8 cellular contexts compared by ENCODE assay signal in genomic region chr10:94279835-94280709, GRCh38.
A peak's percentile ranks its signal among the peaks of the same experiment; 100 is the strongest.
DNase-seq lines count a peak whose midpoint lies in the region; ATAC-seq and TF ChIP-seq lines count a peak whose summit lies in the region.

No MANE protein-coding gene starts in this region.

- no peaks in the 10 kb centered on the region for H3K36me3 Mint-ChIP-seq in activated T-helper 2 cell treated with anti-CD3 and anti-CD28 coated beads, Interferon-gamma antibody, Interleukin-2, Interleukin-4, amounts not matched to agents 10 μg/mL and 5 μg/mL and 100 μg/mL, durations not matched to agents 14 hours and 24 hours and 36 hours (ENCODE audit: low read depth)

- intact Hi-C loops in activated T-helper 2 cell treated with anti-CD3 and anti-CD28 coated beads, Interferon-gamma antibody, Interleukin-2, Interleukin-4, amounts not matched to agents 10 μg/mL and 5 μg/mL and 100 μg/mL, durations not matched to agents 14 hours and 24 hours and 36 hours (cut with micrococcal nuclease) = loop anchor here (1.0 to 2.0 kb wide), 3 partner anchors 19 to 164 kb away; no protein-coding TSS in a partner anchor

- CTCF ChIA-PET in RWPE1 (lab: Yijun Ruan, JAX) = interaction anchor here (0.8 kb wide), 1 partner anchor 363 kb away, joined by 4 read pairs; no protein-coding TSS in a partner anchor

- H3K27ac ChIP-seq in RWPE1 (no peak overlapping the region), rectal smooth muscle tissue (ENCODE audit: low read depth, low read length) (peak overlapping the region; percentile 15)

- peaks cover 2% of the 10 kb centered on the region for H3K4me1 Mint-ChIP-seq in activated T-helper 2 cell treated with anti-CD3 and anti-CD28 coated beads, Interferon-gamma antibody, Interleukin-2, Interleukin-4, amounts not matched to agents 10 μg/mL and 5 μg/mL and 100 μg/mL, durations not matched to agents 14 hours and 24 hours and 36 hours (ENCODE audit: low read depth)

- no peaks in the 10 kb centered on the region for H3K27me3 ChIP-seq in rectal smooth muscle tissue (ENCODE audit: control insufficient read depth, insufficient read depth, low read length)

- TF ChIP-seq CTCF in RWPE1 (conservative IDR thresholded peaks at IDR 0.05; ENCODE audit: low read depth) = peak; percentile 71

- no peak overlapping the region for H3K4me3 Mint-ChIP-seq in activated T-helper 2 cell treated with anti-CD3 and anti-CD28 coated beads, Interferon-gamma antibody, Interleukin-2, Interleukin-4, amounts not matched to agents 10 μg/mL and 5 μg/mL and 100 μg/mL, durations not matched to agents 14 hours and 24 hours and 36 hours (ENCODE audit: low read depth)

- no peak overlapping the region for H3K27ac Mint-ChIP-seq in activated T-helper 2 cell treated with anti-CD3 and anti-CD28 coated beads, Interferon-gamma antibody, Interleukin-2, Interleukin-4, amounts not matched to agents 10 μg/mL and 5 μg/mL and 100 μg/mL, durations not matched to agents 14 hours and 24 hours and 36 hours

- POLR2A ChIA-PET in RWPE1 (lab: Yijun Ruan, JAX; ENCODE audit: low non-redundant PET) = no interaction called here

- peak; percentile 43 to 51 for DNase-seq in AML-193 (lab: John Stamatoyannopoulos, UW)
- DNase-seq in RWPE1 (ENCODE audit: low spot score) = peak; percentile 48
- peak; percentile 44 for DNase-seq in activated T-helper 2 cell treated with anti-CD3 and anti-CD28 coated beads, Interferon-gamma antibody, Interleukin-2, Interleukin-4, amounts not matched to agents 10 μg/mL and 5 μg/mL and 100 μg/mL, durations not matched to agents 14 hours and 24 hours and 36 hours (ENCODE audit: low spot score)
- peak; percentile 56 for DNase-seq in glomerular visceral epithelial cell (ENCODE audit: extremely low spot score)
- DNase-seq in mucosa of gallbladder (ENCODE audit: low spot score) = no peak

- no peaks in the 10 kb centered on the region for H3K9me3 Mint-ChIP-seq in activated T-helper 2 cell treated with anti-CD3 and anti-CD28 coated beads, Interferon-gamma antibody, Interleukin-2, Interleukin-4, amounts not matched to agents 10 μg/mL and 5 μg/mL and 100 μg/mL, durations not matched to agents 14 hours and 24 hours and 36 hours

- H3K36me3 ChIP-seq in rectal smooth muscle tissue (ENCODE audit: control insufficient read depth, insufficient read depth, low read length) = peaks cover 6% of the 10 kb centered on the region

- no peak overlapping the region for H3K9ac ChIP-seq in rectal smooth muscle tissue (ENCODE audit: low read length)

- no peak overlapping the region for H3K4me3 ChIP-seq in rectal smooth muscle tissue (ENCODE audit: low read length)

- no peaks in the 10 kb centered on the region for H3K4me1 ChIP-seq in rectal smooth muscle tissue (ENCODE audit: control insufficient read depth, insufficient read depth, low read length)

- peaks cover 40% of the 10 kb centered on the region for H3K27me3 Mint-ChIP-seq in activated T-helper 2 cell treated with anti-CD3 and anti-CD28 coated beads, Interferon-gamma antibody, Interleukin-2, Interleukin-4, amounts not matched to agents 10 μg/mL and 5 μg/mL and 100 μg/mL, durations not matched to agents 14 hours and 24 hours and 36 hours (ENCODE audit: low read depth)

- ATAC-seq in GM18868 (IDR thresholded peaks at IDR 0.05; ENCODE audit: unreplicated experiment) (peak; percentile 80), HG03442 (IDR thresholded peaks at IDR 0.05; ENCODE audit: unreplicated experiment) (peak; percentile 58)
